Comparison of ENCODE assay signal across 1 cellular context in genomic region chr16:58042001-58042885, GRCh38.
TF ChIP-seq lines count a peak whose summit lies in the region.

No MANE protein-coding gene starts in this region.

TF ChIP-seq in GM12878, 131 proteins besides CTCF, POLR2A, EP300 and RAD21:
- TF ChIP-seq SMC3 (IDR thresholded peaks at IDR 0.05; ENCODE audit: borderline replicate concordance, low read length) (no peak), SRF (IDR thresholded peaks at IDR 0.05; ENCODE audit: low read depth in 2 of 2, low read length in 2 of 2) (0 out of 4 replicates have a peak, but pooled peaks of 1 of the 2 experiments have one; percentile 3)
